ENCODE assay signal across 9 cellular contexts in the genomic region with DNA sequence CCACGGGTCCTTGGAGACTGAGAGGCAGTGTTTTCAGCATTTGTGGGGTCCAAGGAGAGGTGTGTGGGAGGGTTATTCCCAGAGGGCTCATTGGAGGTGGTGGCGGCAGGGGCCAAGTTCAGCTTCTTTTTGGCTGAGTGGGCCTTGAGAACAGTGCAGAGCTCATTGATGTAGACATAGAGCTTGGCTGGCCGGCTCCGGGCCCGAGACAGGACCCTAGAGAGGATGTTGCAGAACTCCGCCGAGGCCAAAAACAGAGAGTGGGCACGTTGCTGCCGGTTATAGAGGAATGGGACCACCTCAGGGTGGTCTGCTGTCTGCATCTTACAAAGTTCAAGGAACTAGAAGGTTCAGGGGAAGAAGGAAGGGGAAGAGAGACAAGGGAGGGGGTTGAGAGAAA. TPM values are rescaled to one million over a fixed set of nuclear protein-coding genes. Genes with fewer than 3 reads are reported as not detected.
DNase-seq lines count a peak whose midpoint lies in the region; ATAC-seq and TF ChIP-seq lines count a peak whose summit lies in the region.
"Had no signal": no experiment of that assay in that cellular context is flagged by ENCODE, and none has a peak within 500 bp of the region (broad histone marks: within the 10 kb centered on the region; RNA-seq: fewer than 3 reads in every experiment).

No MANE protein-coding gene starts in this region.

- intact Hi-C loops in posterior vena cava (cut with DNase I): no loop called here

- peaks cover 51% of the 10 kb centered on the region for H3K4me1 Mint-ChIP-seq in T-helper 1 cell treated with Interleukin-12 subunit alpha and Interleukin-12 subunit beta and Interleukin-4 antibody, amounts not matched to agents 30 μg/mL and 1 μg/mL, for 36 hours (ENCODE audit: low read depth)
- H3K4me1 Mint-ChIP-seq in stimulated activated effector memory CD8-positive, alpha-beta T cell treated with anti-CD3 and anti-CD28 coated beads, Interleukin-12 subunit alpha, Interleukin-12 subunit beta, amount 100 ng/mL, for 72 hours: peaks cover 73% of the 10 kb centered on the region

- H3K36me3 Mint-ChIP-seq in T-helper 1 cell treated with Interleukin-12 subunit alpha and Interleukin-12 subunit beta and Interleukin-4 antibody, amounts not matched to agents 30 μg/mL and 1 μg/mL, for 36 hours (ENCODE audit: low read depth): peaks cover 44% of the 10 kb centered on the region
- peaks cover 65% of the 10 kb centered on the region for H3K36me3 Mint-ChIP-seq in stimulated activated effector memory CD8-positive, alpha-beta T cell treated with anti-CD3 and anti-CD28 coated beads, Interleukin-12 subunit alpha, Interleukin-12 subunit beta, amount 100 ng/mL, for 72 hours

- H3K4me3 Mint-ChIP-seq in T-helper 1 cell treated with Interleukin-12 subunit alpha and Interleukin-12 subunit beta and Interleukin-4 antibody, amounts not matched to agents 30 μg/mL and 1 μg/mL, for 36 hours: peak overlapping the region; percentile 82
- H3K4me3 Mint-ChIP-seq in stimulated activated effector memory CD8-positive, alpha-beta T cell treated with anti-CD3 and anti-CD28 coated beads, Interleukin-12 subunit alpha, Interleukin-12 subunit beta, amount 100 ng/mL, for 72 hours: peak overlapping the region; percentile 100

- peak overlapping the region; percentile 79 for H3K4me3 ChIP-seq in fibroblast of villous mesenchyme (ENCODE audit: low read depth, low read length)

- DNase-seq in T-helper 1 cell (no peak), fibroblast of villous mesenchyme (ENCODE audit: low read depth) (no peak), NAMALWA (ENCODE audit: low spot score) (no peak), posterior vena cava (ENCODE audit: low spot score) (no peak)
- no peak for DNase-seq in stimulated activated effector memory CD8-positive, alpha-beta T cell treated with anti-CD3 and anti-CD28 coated beads, Interleukin-12 subunit alpha, Interleukin-12 subunit beta, amount 100 ng/mL, for 72 hours (ENCODE audit: low spot score in 2 of 2)
- DNase-seq: activated gamma-delta T cell had no signal

- ATAC-seq in stimulated activated effector memory CD8-positive, alpha-beta T cell treated with anti-CD3 and anti-CD28 coated beads, Interleukin-12 subunit alpha, Interleukin-12 subunit beta, amount 100 ng/mL, for 72 hours: no peak
- ATAC-seq in HG02885 (IDR thresholded peaks at IDR 0.05; ENCODE audit: poor library complexity, unreplicated experiment): no peak

- H3K27me3 Mint-ChIP-seq in T-helper 1 cell treated with Interleukin-12 subunit alpha and Interleukin-12 subunit beta and Interleukin-4 antibody, amounts not matched to agents 30 μg/mL and 1 μg/mL, for 36 hours (ENCODE audit: low read depth): no peaks in the 10 kb centered on the region

- peak overlapping the region; percentile 100 for H3K27ac ChIP-seq in VCaP

- H3K9me3 Mint-ChIP-seq in T-helper 1 cell treated with Interleukin-12 subunit alpha and Interleukin-12 subunit beta and Interleukin-4 antibody, amounts not matched to agents 30 μg/mL and 1 μg/mL, for 36 hours: no peaks in the 10 kb centered on the region
- H3K9me3 Mint-ChIP-seq in stimulated activated effector memory CD8-positive, alpha-beta T cell treated with anti-CD3 and anti-CD28 coated beads, Interleukin-12 subunit alpha, Interleukin-12 subunit beta, amount 100 ng/mL, for 72 hours: no peaks in the 10 kb centered on the region

- no peak for TF ChIP-seq CTCF in VCaP (conservative IDR thresholded peaks at IDR 0.05)
- TF ChIP-seq CTCF in fibroblast of villous mesenchyme (IDR thresholded peaks at IDR 0.05; ENCODE audit: insufficient read depth, low read depth, low read length): no peak

- H3K27ac Mint-ChIP-seq in T-helper 1 cell treated with Interleukin-12 subunit alpha and Interleukin-12 subunit beta and Interleukin-4 antibody, amounts not matched to agents 30 μg/mL and 1 μg/mL, for 36 hours: peak overlapping the region; percentile 66
- H3K27ac Mint-ChIP-seq in stimulated activated effector memory CD8-positive, alpha-beta T cell treated with anti-CD3 and anti-CD28 coated beads, Interleukin-12 subunit alpha, Interleukin-12 subunit beta, amount 100 ng/mL, for 72 hours: peak overlapping the region; percentile 100

RNA-seq across cellular contexts. Expression of gene DAXX, which starts 1.5 kb away (rescaled TPM):
- total RNA-seq in fibroblast of villous mesenchyme (39.6 and 58.7 TPM in 2 replicates), posterior vena cava (10 to 100 TPM; 30.3 to 42.3 TPM)

RNA-seq across cellular contexts. Expression of gene ZBTB22, which starts 3.7 kb away (rescaled TPM):
- total RNA-seq in fibroblast of villous mesenchyme (14.8 and 16.0 TPM in 2 replicates), posterior vena cava (10 to 100 TPM; 15.7 to 17.0 TPM)

RNA-seq across cellular contexts. Expression of gene TAPBP, which starts 7.3 kb away (rescaled TPM):
- total RNA-seq in fibroblast of villous mesenchyme (125 and 132 TPM in 2 replicates), posterior vena cava (10 to 100 TPM; 57.7 to 65.8 TPM)

RNA-seq across cellular contexts. Expression of gene RGL2, which starts 22.5 kb away (rescaled TPM):
- 13.0 and 23.2 TPM in 2 replicates for total RNA-seq in fibroblast of villous mesenchyme
- 10 to 100 TPM; 52.4 to 52.8 TPM for total RNA-seq in posterior vena cava

RNA-seq across cellular contexts. Expression of gene PFDN6, which starts 31.8 kb away (rescaled TPM):
- total RNA-seq in fibroblast of villous mesenchyme: 26.4 and 34.5 TPM in 2 replicates
- total RNA-seq in posterior vena cava: 10 to 100 TPM; 29.1 to 31.0 TPM
